Comparison of ENCODE assay signal across 1 cellular context in genomic region chr1:212816567-212817278, GRCh38.
TF ChIP-seq lines count a peak whose summit lies in the region.

No MANE protein-coding gene starts in this region.

TF ChIP-seq in HepG2, 621 proteins besides CTCF, POLR2A, EP300 and RAD21 (continues in another document):
- no peak for TF ChIP-seq MXI1 (IDR thresholded peaks at IDR 0.05; ENCODE audit: borderline replicate concordance, low read depth, low read length)
- TF ChIP-seq ZMYM4 (CRISPR knock-in tag; IDR thresholded peaks at IDR 0.05): peak; percentile 70
- TF ChIP-seq ZNF644 (CRISPR knock-in tag; IDR thresholded peaks at IDR 0.05; ENCODE audit: low read depth): peak; percentile 83
- peak; percentile 76 for TF ChIP-seq RCOR2 (CRISPR knock-in tag; IDR thresholded peaks at IDR 0.05)
- TF ChIP-seq SOX5 (CRISPR knock-in tag; IDR thresholded peaks at IDR 0.05; ENCODE audit: borderline replicate concordance): peak; percentile 85
- TF ChIP-seq ISL2 (CRISPR knock-in tag; IDR thresholded peaks at IDR 0.05): 0 out of 2 replicates have a peak, but pooled peaks have one; percentile 30
- TF ChIP-seq IRF2 (CRISPR knock-in tag; IDR thresholded peaks at IDR 0.05): 0 out of 2 replicates have a peak, but pooled peaks have one; percentile 37
- TF ChIP-seq NFIC (IDR thresholded peaks at IDR 0.05; ENCODE audit: low read length): peak; percentile 81
- TF ChIP-seq NCOA2 (CRISPR knock-in tag; IDR thresholded peaks at IDR 0.05): peak; percentile 74
- 0 out of 2 replicates have a peak, but pooled peaks have one; percentile 23 for TF ChIP-seq ZNF629 (CRISPR knock-in tag; conservative IDR thresholded peaks at IDR 0.05)
- 0 out of 2 replicates have a peak, but pooled peaks have one; percentile 38 for TF ChIP-seq ZNF503 (CRISPR knock-in tag; IDR thresholded peaks at IDR 0.05)
- TF ChIP-seq NR2F2 (IDR thresholded peaks at IDR 0.05; ENCODE audit: borderline replicate concordance, low read depth): peak; percentile 48; the same call in 1 of the 2 replicates
- peak; percentile 42 for TF ChIP-seq TEAD3 (CRISPR knock-in tag; optimal IDR thresholded peaks at IDR 0.05; ENCODE audit: borderline replicate concordance)
- peak; percentile 67 for TF ChIP-seq NR2F6 (IDR thresholded peaks at IDR 0.05)
- TF ChIP-seq NR2F6 (CRISPR knock-in tag; IDR thresholded peaks at IDR 0.05): 0 out of 2 replicates have a peak, but pooled peaks have one; percentile 43
- TF ChIP-seq THAP11 (CRISPR knock-in tag; IDR thresholded peaks at IDR 0.05): peak; percentile 57
- peak; percentile 60; the same call in 1 of the 2 replicates for TF ChIP-seq SALL1 (CRISPR knock-in tag; IDR thresholded peaks at IDR 0.05)
- TF ChIP-seq PAXIP1 (CRISPR knock-in tag; conservative IDR thresholded peaks at IDR 0.05): peak; percentile 86
- TF ChIP-seq CHD4 (IDR thresholded peaks at IDR 0.05; ENCODE audit: borderline replicate concordance, low read length): no peak; the same call in 1 of the 2 replicates
- peak; percentile 50 for TF ChIP-seq TBX2 (CRISPR knock-in tag; IDR thresholded peaks at IDR 0.05; ENCODE audit: borderline replicate concordance)
- no peak for TF ChIP-seq NONO (IDR thresholded peaks at IDR 0.05)
- 0 out of 2 replicates have a peak, but pooled peaks have one; percentile 38 for TF ChIP-seq NONO (CRISPR knock-in tag; conservative IDR thresholded peaks at IDR 0.05)
- 0 out of 2 replicates have a peak, but pooled peaks have one; percentile 7 for TF ChIP-seq SIX4 (CRISPR knock-in tag; IDR thresholded peaks at IDR 0.05)
- TF ChIP-seq NR2C2 (CRISPR knock-in tag; IDR thresholded peaks at IDR 0.05; ENCODE audit: borderline replicate concordance): peak; percentile 53; the same call in 1 of the 2 replicates
- no peak for TF ChIP-seq ZNF850 (CRISPR knock-in tag; conservative IDR thresholded peaks at IDR 0.05)
- TF ChIP-seq EZH2 (conservative IDR thresholded peaks at IDR 0.05; ENCODE audit: low read depth, low read length): no peak
- TF ChIP-seq FOXP1 (IDR thresholded peaks at IDR 0.05): no peak
- peak; percentile 78; the same call in 1 of the 2 replicates for TF ChIP-seq FOXP1 (CRISPR knock-in tag; IDR thresholded peaks at IDR 0.05)
- TF ChIP-seq PPARG (CRISPR knock-in tag; conservative IDR thresholded peaks at IDR 0.05): peak; percentile 90
- TF ChIP-seq ARID2 (CRISPR knock-in tag; IDR thresholded peaks at IDR 0.05; ENCODE audit: borderline replicate concordance): 0 out of 2 replicates have a peak, but pooled peaks have one; percentile 33
- TF ChIP-seq RNF219 (CRISPR knock-in tag; IDR thresholded peaks at IDR 0.05): 0 out of 2 replicates have a peak, but pooled peaks have one; percentile 22
- TF ChIP-seq GATA4 (IDR thresholded peaks at IDR 0.05; ENCODE audit: borderline replicate concordance, low read depth): no peak
- TF ChIP-seq ZNF234 (CRISPR knock-in tag; conservative IDR thresholded peaks at IDR 0.05): no peak
- TF ChIP-seq RARA (CRISPR knock-in tag; IDR thresholded peaks at IDR 0.05): peak; percentile 80
- peak; percentile 26; the same call in 1 of the 2 replicates for TF ChIP-seq ZNF362 (CRISPR knock-in tag; IDR thresholded peaks at IDR 0.05; ENCODE audit: borderline replicate concordance)
- no peak for TF ChIP-seq ZNF550 (CRISPR knock-in tag; IDR thresholded peaks at IDR 0.05; ENCODE audit: borderline replicate concordance)
- TF ChIP-seq ZGPAT (CRISPR knock-in tag; IDR thresholded peaks at IDR 0.05): peak; percentile 58; the same call in 1 of the 2 replicates
- no peak for TF ChIP-seq KDM3A (CRISPR knock-in tag; IDR thresholded peaks at IDR 0.05; ENCODE audit: low read depth)
- TF ChIP-seq MAFG (CRISPR knock-in tag; IDR thresholded peaks at IDR 0.05): no peak
- TF ChIP-seq GATAD1 (CRISPR knock-in tag; IDR thresholded peaks at IDR 0.05): peak; percentile 30; the same call in 1 of the 2 replicates
- TF ChIP-seq SKI (IDR thresholded peaks at IDR 0.05; ENCODE audit: partially characterized antibody): peak; percentile 93
- TF ChIP-seq HNF4A (CRISPR knock-in tag; IDR thresholded peaks at IDR 0.05): peak; percentile 95
- no peak for TF ChIP-seq TERF1 (CRISPR knock-in tag; IDR thresholded peaks at IDR 0.05)
- peak; percentile 55; the same call in 1 of the 2 replicates for TF ChIP-seq FOXK1 (CRISPR knock-in tag; IDR thresholded peaks at IDR 0.05; ENCODE audit: borderline replicate concordance, low read depth)
- peak; percentile 70 for TF ChIP-seq FOXA3 (CRISPR knock-in tag; IDR thresholded peaks at IDR 0.05)
- TF ChIP-seq ZNF34 (CRISPR knock-in tag; IDR thresholded peaks at IDR 0.05; ENCODE audit: borderline replicate concordance): no peak
- TF ChIP-seq ELF3 (CRISPR knock-in tag; IDR thresholded peaks at IDR 0.05): peak; percentile 42; the same call in 1 of the 2 replicates
- TF ChIP-seq JUND (CRISPR knock-in tag; IDR thresholded peaks at IDR 0.05): no peak
- no peak for TF ChIP-seq ZNF660 (CRISPR knock-in tag; IDR thresholded peaks at IDR 0.05; ENCODE audit: borderline replicate concordance, low read depth)
- TF ChIP-seq HMGXB3 (CRISPR knock-in tag; IDR thresholded peaks at IDR 0.05; ENCODE audit: borderline replicate concordance): no peak
- TF ChIP-seq REPIN1 (CRISPR knock-in tag; IDR thresholded peaks at IDR 0.05; ENCODE audit: borderline replicate concordance, low read depth): peak; percentile 56; the same call in 1 of the 2 replicates
- TF ChIP-seq KDM6A (CRISPR knock-in tag; IDR thresholded peaks at IDR 0.05; ENCODE audit: low read depth): peak; percentile 69
- no peak for TF ChIP-seq MAZ (IDR thresholded peaks at IDR 0.05; ENCODE audit: borderline replicate concordance, low read depth, low read length)
- no peak for TF ChIP-seq MAZ (CRISPR knock-in tag; IDR thresholded peaks at IDR 0.05; ENCODE audit: low read depth)
- TF ChIP-seq CREBL2 (CRISPR knock-in tag; IDR thresholded peaks at IDR 0.05; ENCODE audit: borderline replicate concordance): no peak
- peak; percentile 69; the same call in 1 of the 2 replicates for TF ChIP-seq SMAD3 (CRISPR knock-in tag; IDR thresholded peaks at IDR 0.05)
